Comparison of ENCODE assay signal across 26 cellular contexts in genomic region chr1:119159096-119159495, GRCh38. TPM values are rescaled to one million over a fixed set of nuclear protein-coding genes. Genes with fewer than 3 reads are reported as not detected.
DNase-seq lines count a peak whose midpoint lies in the region; TF ChIP-seq lines count a peak whose summit lies in the region.
"Had no signal": no experiment of that assay in that cellular context is flagged by ENCODE, and none has a peak within 500 bp of the region (broad histone marks: within the 10 kb centered on the region; RNA-seq: fewer than 3 reads in every experiment).

No MANE protein-coding gene starts in this region.

- peaks cover 4% of the 10 kb centered on the region for H3K9me3 ChIP-seq in left ventricle myocardium inferior (replicated peaks)
- no peaks in the 10 kb centered on the region for H3K9me3 ChIP-seq in Caco-2
- H3K9me3 ChIP-seq: lower lobe of right lung, SK-N-SH had no signal

- H3K27ac ChIP-seq in left ventricle myocardium inferior (replicated peaks) = peak overlapping the region; percentile 47

- intact Hi-C loops in left ventricle myocardium inferior (cut with micrococcal nuclease) = no loop called here
- intact Hi-C loops in cardiac septum (cut with DNase I) = no loop called here
- intact Hi-C loops in Caco-2 (cut with micrococcal nuclease; ENCODE audit: unreplicated experiment) = no loop called here

- H3K4me1 ChIP-seq in left ventricle myocardium inferior = peaks cover 12% of the 10 kb centered on the region
- no peaks in the 10 kb centered on the region for H3K4me1 ChIP-seq in Caco-2

- BruUV-seq in Caco-2 (replicated peaks; lab: Mats Ljungman, UMichigan) = no TSS peak

- H3K27me3 Mint-ChIP-seq in nephron progenitor cell (ENCODE audit: low read depth, poor library complexity) (no peaks in the 10 kb centered on the region), Caco-2 (ENCODE audit: insufficient read depth, unreplicated experiment) (no peaks in the 10 kb centered on the region)
- H3K27me3 Mint-ChIP-seq: CD4-positive, alpha-beta T cell; central memory CD8-positive, alpha-beta T cell had no signal

- H3K36me3 Mint-ChIP-seq in nephron progenitor cell (ENCODE audit: low read depth) (peaks cover 81% of the 10 kb centered on the region), Caco-2 (ENCODE audit: insufficient read depth, unreplicated experiment) (peaks cover 4% of the 10 kb centered on the region)

- H3K9me3 Mint-ChIP-seq in nephron progenitor cell = peaks cover 44% of the 10 kb centered on the region
- peaks cover 16% of the 10 kb centered on the region for H3K9me3 Mint-ChIP-seq in Caco-2 (ENCODE audit: unreplicated experiment)
- H3K9me3 Mint-ChIP-seq: CD4-positive, alpha-beta T cell; central memory CD8-positive, alpha-beta T cell had no signal

- H3K27ac Mint-ChIP-seq in nephron progenitor cell (no peak overlapping the region), Caco-2 (ENCODE audit: unreplicated experiment) (no peak overlapping the region)
- H3K27ac Mint-ChIP-seq: CD4-positive, alpha-beta T cell; immature natural killer cell; WTC11 had no signal

- CTCF ChIA-PET in Caco-2 (lab: Charles Lee) = no interaction called here

- H3K4me1 Mint-ChIP-seq in nephron progenitor cell (no peaks in the 10 kb centered on the region), Caco-2 (ENCODE audit: low read depth, unreplicated experiment) (no peaks in the 10 kb centered on the region)
- H3K4me1 Mint-ChIP-seq: WTC11 had no signal

- POLR2A ChIA-PET in Caco-2 (lab: Charles Lee) = no interaction called here

- DNase-seq in left ventricle myocardium inferior (no peak), cardiac septum (ENCODE audit: low spot score) (no peak), NCI-H226 (peak; percentile 19), fibroblast of the aortic adventitia (ENCODE audit: low read depth) (peak; percentile 78), nephron progenitor cell (no peak), germinal center (ENCODE audit: low spot score) (no peak), SK-N-DZ (ENCODE audit: low spot score) (no peak), Caco-2 (no peak)
- DNase-seq: activated CD4-positive, alpha-beta T cell treated with anti-CD3 and anti-CD28 coated beads, Interleukin-2, amount 50 U/mL, for 4 hours; activated gamma-delta T cell; activated T-cell treated with anti-CD3 and anti-CD28 coated beads for 4 hours; amniotic stem cell; CD4-positive, alpha-beta T cell; effector CD4-positive, alpha-beta T cell; immature natural killer cell; Karpas-422; lower lobe of right lung; NCI-H1105; NCI-H2081; NCI-H510A treated with DMSO at 0.1 percent for 48 hours; nucleus accumbens; SK-N-SH; stimulated activated CD4-positive, alpha-beta T cell treated with anti-CD3 and anti-CD28 coated beads, Interleukin-15, amount 100 ng/mL, for 24 hours; substantia nigra had no signal

- H3K4me3 Mint-ChIP-seq in nephron progenitor cell = no peak overlapping the region
- H3K4me3 Mint-ChIP-seq in Caco-2 (ENCODE audit: unreplicated experiment) = no peak overlapping the region
- H3K4me3 Mint-ChIP-seq: CD4-positive, alpha-beta T cell; central memory CD8-positive, alpha-beta T cell; immature natural killer cell; WTC11 had no signal

- H3K27me3 ChIP-seq in left ventricle myocardium inferior (ENCODE audit: low read depth) (no peaks in the 10 kb centered on the region), Caco-2 (replicated peaks; ENCODE audit: control insufficient read depth, insufficient read depth, low read length) (no peaks in the 10 kb centered on the region)

- no peak for TF ChIP-seq CTCF in left ventricle myocardium inferior (IDR thresholded peaks at IDR 0.05; ENCODE audit: borderline replicate concordance)
- TF ChIP-seq CTCF in fibroblast of the aortic adventitia (IDR thresholded peaks at IDR 0.05; ENCODE audit: insufficient read depth, low read length) = no peak
- no peak for TF ChIP-seq CTCF in nephron progenitor cell (IDR thresholded peaks at IDR 0.05)
- TF ChIP-seq CTCF in Caco-2 (IDR thresholded peaks at IDR 0.05; ENCODE audit: insufficient read depth in 1 of 2, low read depth in 1 of 2, low read length in 1 of 2, severe bottlenecking in 1 of 2, unreplicated experiment in 1 of 2) = no peak

- H3K36me3 ChIP-seq in left ventricle myocardium inferior (peaks cover 52% of the 10 kb centered on the region), Caco-2 (ENCODE audit: control insufficient read depth, insufficient read depth, low read length) (no peaks in the 10 kb centered on the region; the same call in 1 of the 2 replicates)

- no peak overlapping the region for H3K4me3 ChIP-seq in left ventricle myocardium inferior
- no peak overlapping the region for H3K4me3 ChIP-seq in fibroblast of the aortic adventitia (ENCODE audit: low read depth, low read length)
- no peak overlapping the region for H3K4me3 ChIP-seq in Caco-2 (ENCODE audit: low read depth, low read length)
- H3K4me3 ChIP-seq: lower lobe of right lung had no signal

RNA-seq across cellular contexts. Expression of gene WARS2, which starts 18.6 kb away (rescaled TPM):
- 9.5 TPM for total RNA-seq in left ventricle myocardium inferior
- 10.7 TPM for total RNA-seq in cardiac septum
- total RNA-seq in fibroblast of the aortic adventitia (ENCODE audit: low replicate concordance) = 21.7 and 22.5 TPM in 2 replicates
- polyA plus RNA-seq in SK-N-DZ (2014; cell fraction: cytosol; rRNA removed) = 5.4 and 8.2 TPM in 2 replicates
- 4.0 and 6.7 TPM in 2 replicates for polyA plus RNA-seq in SK-N-DZ (2014; cell fraction: nucleus; rRNA removed)
- total RNA-seq in Caco-2 (2022) = 11.9 and 12.1 TPM in 2 replicates

Comparison
In these comparisons a context has a peak if more than half of its experiments do, and no peak if none do; other contexts are left out.
1. DNase-seq: peak in NCI-H226 (single experiment) and fibroblast of the aortic adventitia (single experiment); none in left ventricle myocardium inferior (single experiment), cardiac septum (single experiment), nephron progenitor cell (single experiment), germinal center (single experiment), SK-N-DZ (single experiment) and Caco-2 (0 of 2).